Comparison of ENCODE assay signal across 10 cellular contexts in genomic region chr16:4176794-4177438, GRCh38.
DNase-seq lines count a peak whose midpoint lies in the region; ATAC-seq and TF ChIP-seq lines count a peak whose summit lies in the region.
"Had no signal": no experiment of that assay in that cellular context is flagged by ENCODE, and none has a peak within 500 bp of the region (broad histone marks: within the 10 kb centered on the region; RNA-seq: fewer than 3 reads in every experiment).

No MANE protein-coding gene starts in this region.

- no peaks in the 10 kb centered on the region for H3K9me3 ChIP-seq in esophagus muscularis mucosa
- H3K9me3 ChIP-seq: thoracic aorta had no signal

- H4K5ac ChIP-seq in mesendoderm (ENCODE audit: low read length), result no peak overlapping the region

- H3K27ac ChIP-seq in mesendoderm (ENCODE audit: low read depth, low read length) (no peak overlapping the region), esophagus muscularis mucosa (replicated peaks in 1 of 4) (no peak overlapping the region), substantia nigra (ENCODE audit: low read depth, low read length, poor library complexity, severe bottlenecking) (no peak overlapping the region)
- H3K27ac ChIP-seq: thoracic aorta had no signal

- no peak for TF ChIP-seq POLR2A in esophagus muscularis mucosa (IDR thresholded peaks at IDR 0.05; ENCODE audit: low read depth)

- no peak for TF ChIP-seq CTCF in GM13976 (IDR thresholded peaks at IDR 0.05; ENCODE audit: borderline replicate concordance, control extremely low read depth, extremely low read depth, insufficient read depth, missing control alignments)
- TF ChIP-seq CTCF in esophagus muscularis mucosa (IDR thresholded peaks at IDR 0.05), result no peak

- no peak overlapping the region for H3K27ac Mint-ChIP-seq in activated CD4-positive, alpha-beta memory T cell treated with anti-CD3 and anti-CD28 coated beads for 36 hours
- H3K27ac Mint-ChIP-seq: activated naive CD4-positive, alpha-beta T cell treated with anti-CD3 and anti-CD28 coated beads, Interleukin-2, amount 50 U/mL, for 24 hours had no signal

- in situ Hi-C loops in GM13976 (cut with MboI; ENCODE audit: low sequenced_read_pairs, unreplicated experiment), result no loop called here

- no peak overlapping the region for H3K9ac ChIP-seq in mesendoderm (ENCODE audit: low read length)

- POLR2A ChIA-PET in activated CD4-positive, alpha-beta memory T cell treated with anti-CD3 and anti-CD28 coated beads for 36 hours (lab: Charles Lee), result no interaction called here

- H3K4me1 ChIP-seq in mesendoderm (ENCODE audit: control insufficient read depth, low read depth, low read length) (no peaks in the 10 kb centered on the region), esophagus muscularis mucosa (no peaks in the 10 kb centered on the region)

- no peak overlapping the region for H2BK15ac ChIP-seq in mesendoderm (replicated peaks; ENCODE audit: low read depth)

- no peak overlapping the region for H3K4me3 Mint-ChIP-seq in activated CD4-positive, alpha-beta memory T cell treated with anti-CD3 and anti-CD28 coated beads for 36 hours
- H3K4me3 Mint-ChIP-seq: activated naive CD4-positive, alpha-beta T cell treated with anti-CD3 and anti-CD28 coated beads, Interleukin-2, amount 50 U/mL, for 24 hours had no signal

- H4K8ac ChIP-seq in mesendoderm (ENCODE audit: low read depth, low read length), result no peak overlapping the region

- H3K4me3 ChIP-seq in mesendoderm (ENCODE audit: low read length) (no peak overlapping the region), esophagus muscularis mucosa (no peak overlapping the region)
- H3K4me3 ChIP-seq: thoracic aorta had no signal

- H3K79me2 ChIP-seq in mesendoderm (ENCODE audit: control insufficient read depth, insufficient read depth, low read length), result no peaks in the 10 kb centered on the region

- no peak overlapping the region for H2AK5ac ChIP-seq in mesendoderm (ENCODE audit: low read length)

- H3K4ac ChIP-seq in mesendoderm (ENCODE audit: low read depth, low read length), result no peak overlapping the region

- no peaks in the 10 kb centered on the region for H3K79me1 ChIP-seq in mesendoderm (ENCODE audit: low read length)

- H2BK120ac ChIP-seq in mesendoderm (ENCODE audit: low read depth, low read length), result no peak overlapping the region

- intact Hi-C loops in activated CD4-positive, alpha-beta memory T cell treated with anti-CD3 and anti-CD28 coated beads for 36 hours (cut with micrococcal nuclease), result no loop called here
- intact Hi-C loops in esophagus muscularis mucosa (cut with DNase I), result no loop called here

- CTCF ChIA-PET in activated CD4-positive, alpha-beta memory T cell treated with anti-CD3 and anti-CD28 coated beads for 36 hours (lab: Charles Lee), result interaction anchor here (1.3 kb wide), 1 partner anchor 77 kb away, joined by 5 read pairs; no protein-coding TSS in a partner anchor

- peak; percentile 79 for ATAC-seq in HG03442 (IDR thresholded peaks at IDR 0.05; ENCODE audit: unreplicated experiment)

- H3K23ac ChIP-seq in mesendoderm (ENCODE audit: low read length), result no peak overlapping the region

- TF ChIP-seq EP300 in esophagus muscularis mucosa (IDR thresholded peaks at IDR 0.05), result no peak

- peak; percentile 61 for DNase-seq in GM13976 (ENCODE audit: low spot score)
- peak; percentile 47 for DNase-seq in activated CD4-positive, alpha-beta memory T cell treated with anti-CD3 and anti-CD28 coated beads for 36 hours
- peak; percentile 12 for DNase-seq in mesendoderm
- no peak for DNase-seq in esophagus muscularis mucosa (ENCODE audit: extremely low spot score)
- DNase-seq in DMS 273 (lab: John Stamatoyannopoulos, UW; ENCODE audit: unreplicated experiment), result no peak
- no peak for DNase-seq in DMS114 treated with DMSO at 0.1 percent for 48 hours (lab: John Stamatoyannopoulos, UW; ENCODE audit: unreplicated experiment)
- DNase-seq in substantia nigra (lab: John Stamatoyannopoulos, UW), result no peak

- no peak overlapping the region for H2BK5ac ChIP-seq in mesendoderm (ENCODE audit: low read length)

- H3K56ac ChIP-seq in mesendoderm (ENCODE audit: low read length), result no peak overlapping the region

- H3K4me2 ChIP-seq in mesendoderm (ENCODE audit: low read length), result no peak overlapping the region

- WGBS in mesendoderm (ENCODE audit: extremely low coverage, insufficient coverage, low lambda C conversion rate), result no CpG with 5 or more reads among the region's 8 CpGs
- 86% methylated on average over 7 of the region's 8 CpGs for WGBS in esophagus muscularis mucosa

- no peaks in the 10 kb centered on the region for H3K36me3 ChIP-seq in mesendoderm (ENCODE audit: control insufficient read depth, insufficient read depth, low read length)
- no peaks in the 10 kb centered on the region for H3K36me3 ChIP-seq in esophagus muscularis mucosa
- H3K36me3 ChIP-seq: thoracic aorta had no signal

- H3K9me3 Mint-ChIP-seq in activated CD4-positive, alpha-beta memory T cell treated with anti-CD3 and anti-CD28 coated beads for 36 hours, result no peaks in the 10 kb centered on the region
- H3K9me3 Mint-ChIP-seq: activated naive CD4-positive, alpha-beta T cell treated with anti-CD3 and anti-CD28 coated beads, Interleukin-2, amount 50 U/mL, for 24 hours had no signal

- H3K4me1 Mint-ChIP-seq in activated CD4-positive, alpha-beta memory T cell treated with anti-CD3 and anti-CD28 coated beads for 36 hours (ENCODE audit: low read depth), result peaks cover 12% of the 10 kb centered on the region
- H3K4me1 Mint-ChIP-seq: activated naive CD4-positive, alpha-beta T cell treated with anti-CD3 and anti-CD28 coated beads, Interleukin-2, amount 50 U/mL, for 24 hours had no signal

- H3K18ac ChIP-seq in mesendoderm (ENCODE audit: low read length), result no peak overlapping the region

- no peaks in the 10 kb centered on the region for H3K27me3 ChIP-seq in mesendoderm (ENCODE audit: insufficient read depth, low read length, poor library complexity)
- no peaks in the 10 kb centered on the region for H3K27me3 ChIP-seq in esophagus muscularis mucosa

- no peaks in the 10 kb centered on the region for H3K36me3 Mint-ChIP-seq in activated CD4-positive, alpha-beta memory T cell treated with anti-CD3 and anti-CD28 coated beads for 36 hours

- no peaks in the 10 kb centered on the region for H3K27me3 Mint-ChIP-seq in activated CD4-positive, alpha-beta memory T cell treated with anti-CD3 and anti-CD28 coated beads for 36 hours
- H3K27me3 Mint-ChIP-seq: activated naive CD4-positive, alpha-beta T cell treated with anti-CD3 and anti-CD28 coated beads, Interleukin-2, amount 50 U/mL, for 24 hours had no signal

Comparison
In these comparisons a context has a peak if more than half of its experiments do, and no peak if none do; other contexts are left out.
1. DNase-seq: peak in GM13976 (single experiment), activated CD4-positive, alpha-beta memory T cell treated with anti-CD3 and anti-CD28 coated beads for 36 hours (single experiment) and mesendoderm (single experiment); none in esophagus muscularis mucosa (single experiment), DMS 273 (single experiment), DMS114 treated with DMSO at 0.1 percent for 48 hours (single experiment) and substantia nigra (0 of 49).